9 cellular contexts compared by ENCODE assay signal in genomic region chr12:46219892-46220655, GRCh38. TPM values are rescaled to one million over a fixed set of nuclear protein-coding genes. Genes with fewer than 3 reads are reported as not detected.
DNase-seq lines count a peak whose midpoint lies in the region; ATAC-seq and TF ChIP-seq lines count a peak whose summit lies in the region.
"Had no signal": no experiment of that assay in that cellular context is flagged by ENCODE, and none has a peak within 500 bp of the region (broad histone marks: within the 10 kb centered on the region; RNA-seq: fewer than 3 reads in every experiment).

No MANE protein-coding gene starts in this region.

- peaks cover 11% of the 10 kb centered on the region; the same call in 1 of the 2 replicates for H4K20me1 ChIP-seq in OCI-LY7 (ENCODE audit: insufficient read depth, low read length)

- H3K4me1 ChIP-seq in OCI-LY7 (ENCODE audit: insufficient read depth, low read length, poor library complexity, severe bottlenecking), result peaks cover 67% of the 10 kb centered on the region
- H3K4me1 ChIP-seq in body of pancreas, result no peaks in the 10 kb centered on the region
- peaks cover 19% of the 10 kb centered on the region for H3K4me1 ChIP-seq in SJCRH30

- H3K27me3 ChIP-seq in body of pancreas (no peaks in the 10 kb centered on the region), SJCRH30 (no peaks in the 10 kb centered on the region)

- H3K4me3 ChIP-seq in OCI-LY7 (ENCODE audit: low read depth, low read length, poor library complexity, severe bottlenecking) (no peak overlapping the region), body of pancreas (no peak overlapping the region), SJCRH30 (no peak overlapping the region)

- H3K4me3 Mint-ChIP-seq in CD14-positive monocyte, result peak overlapping the region in 1 of 2 donors; percentile 54
- H3K4me3 Mint-ChIP-seq in activated T-helper 17 cell treated with anti-CD3 and anti-CD28 coated beads, Interleukin-2, amount 50 U/mL, for 72 hours, result peak overlapping the region; percentile 88

- peaks cover 0 to 4% (median 0%) of the 10 kb centered on the region in 7 donors for H3K9me3 Mint-ChIP-seq in CD14-positive monocyte
- no peaks in the 10 kb centered on the region for H3K9me3 Mint-ChIP-seq in activated T-helper 17 cell treated with anti-CD3 and anti-CD28 coated beads, Interleukin-2, amount 50 U/mL, for 72 hours

- H3K9me2 ChIP-seq in OCI-LY7 (ENCODE audit: insufficient read depth, low read length), result no peaks in the 10 kb centered on the region

- H3K27ac ChIP-seq in OCI-LY7 (ENCODE audit: low read depth, low read length, poor library complexity, severe bottlenecking), result peak overlapping the region; percentile 91
- H3K27ac ChIP-seq in body of pancreas, result no peak overlapping the region
- H3K27ac ChIP-seq in SJCRH30, result no peak overlapping the region

- peaks cover 13 to 19% (median 14%) of the 10 kb centered on the region in 3 donors for H3K27me3 Mint-ChIP-seq in CD14-positive monocyte (ENCODE audit: low read depth in 3 of 3)
- H3K27me3 Mint-ChIP-seq in activated T-helper 17 cell treated with anti-CD3 and anti-CD28 coated beads, Interleukin-2, amount 50 U/mL, for 72 hours, result no peaks in the 10 kb centered on the region

- no TSS peak for BruUV-seq in OCI-LY7 (replicated peaks; lab: Mats Ljungman, UMichigan)

- H2AFZ ChIP-seq in OCI-LY7 (ENCODE audit: low read length), result no peak overlapping the region

- no peak for TF ChIP-seq POLR2A in body of pancreas (IDR thresholded peaks at IDR 0.05)

- peaks cover 6 to 8% of the 10 kb centered on the region in 2 donors for H3K36me3 Mint-ChIP-seq in CD14-positive monocyte
- peaks cover 99% of the 10 kb centered on the region for H3K36me3 Mint-ChIP-seq in activated T-helper 17 cell treated with anti-CD3 and anti-CD28 coated beads, Interleukin-2, amount 50 U/mL, for 72 hours (ENCODE audit: low read depth)

- peaks cover 64% of the 10 kb centered on the region for H3K79me2 ChIP-seq in OCI-LY7 (ENCODE audit: insufficient read depth, low read depth, low read length)

- intact Hi-C loops in CD14-positive monocyte (cut with micrococcal nuclease), result loop anchor here (5.0 to 10.0 kb wide), 4 partner anchors 47 to 565 kb away; partner anchors contain the start of genes SLC38A1 (in 2 of the 2) and SLC38A2 (in 1 of the 2)
- intact Hi-C loops in OCI-LY7 (cut with micrococcal nuclease; ENCODE audit: unreplicated experiment), result loop anchor here (2.0 kb wide), 2 partner anchors 49 to 109 kb away; partner anchors contain the start of gene SLC38A1
- intact Hi-C loops in body of pancreas (cut with DNase I), result loop anchor here (10.0 kb wide), 1 partner anchor 65 kb away; no protein-coding TSS in a partner anchor

- POLR2A ChIA-PET in OCI-LY7 (lab: Charles Lee), result interaction anchor here (1.0 kb wide), 1 partner anchor 10 kb away, joined by 3 read pairs; no protein-coding TSS in a partner anchor

- H3K9me3 ChIP-seq in OCI-LY7 (ENCODE audit: low read length) (no peaks in the 10 kb centered on the region), body of pancreas (no peaks in the 10 kb centered on the region), SJCRH30 (replicated peaks) (no peaks in the 10 kb centered on the region)

- 77 to 86% methylated on average over 10 of the region's 10 CpGs for WGBS in body of pancreas, 2 donors

- DNase-seq in CD14-positive monocyte (ENCODE audit: low spot score), result no peak
- no peak for DNase-seq in OCI-LY7 (ENCODE audit: low spot score)
- peak; percentile 87 for DNase-seq in glomerular endothelial cell (ENCODE audit: extremely low read depth, low read depth, low spot score)
- DNase-seq in stimulated activated CD8-positive, alpha-beta memory T cell treated with anti-CD3 and anti-CD28 coated beads, Interleukin-12 subunit alpha, Interleukin-12 subunit beta, amount 100 ng/mL, for 1 hour (ENCODE audit: low read depth), result peak; percentile 62
- no peak for DNase-seq in body of pancreas
- no peak for DNase-seq in SJCRH30
- no peak for DNase-seq in NCI-H526 treated with DMSO at 0.1 percent for 48 hours (lab: John Stamatoyannopoulos, UW)
- DNase-seq: left cardiac atrium had no signal

- peak; percentile 43 for ATAC-seq in activated T-helper 17 cell treated with anti-CD3 and anti-CD28 coated beads, Interleukin-2, amount 50 U/mL, for 72 hours (replicated peaks)
- ATAC-seq in body of pancreas, result no peak

- peak overlapping the region; percentile 83; the same call in 1 of the 2 replicates for H3K4me2 ChIP-seq in OCI-LY7 (ENCODE audit: low read length)

- H3K36me3 ChIP-seq in OCI-LY7 (ENCODE audit: insufficient read depth, low read length) (peaks cover 96% of the 10 kb centered on the region), body of pancreas (replicated peaks in 1 of 2; ENCODE audit: insufficient read depth in 1 of 2, low read depth in 2 of 2) (no peaks in the 10 kb centered on the region), SJCRH30 (peaks cover 78% of the 10 kb centered on the region)

- TF ChIP-seq CTCF in CD14-positive monocyte (IDR thresholded peaks at IDR 0.05), result no peak
- no peak for TF ChIP-seq CTCF in OCI-LY7 (conservative IDR thresholded peaks at IDR 0.05; ENCODE audit: low read length)
- TF ChIP-seq CTCF in body of pancreas (IDR thresholded peaks at IDR 0.05), result no peak

- peaks cover 83% of the 10 kb centered on the region for H3K4me1 Mint-ChIP-seq in CD14-positive monocyte
- H3K4me1 Mint-ChIP-seq in activated T-helper 17 cell treated with anti-CD3 and anti-CD28 coated beads, Interleukin-2, amount 50 U/mL, for 72 hours, result peaks cover 71% of the 10 kb centered on the region

- H3K27ac Mint-ChIP-seq in CD14-positive monocyte, result peak overlapping the region in 6 of 7 donors; percentile 51 to 88 (median 72)
- peak overlapping the region; percentile 99 for H3K27ac Mint-ChIP-seq in activated T-helper 17 cell treated with anti-CD3 and anti-CD28 coated beads, Interleukin-2, amount 50 U/mL, for 72 hours

- CTCF ChIA-PET in OCI-LY7 (lab: Charles Lee; ENCODE audit: unreplicated experiment), result no interaction called here

RNA-seq across cellular contexts. Expression of gene SLC38A1, which starts 48.8 kb away (rescaled TPM):
- 1 to 10 TPM; 1.6 to 1.9 TPM for polyA plus RNA-seq in CD14-positive monocyte
- total RNA-seq in OCI-LY7 (2014; rRNA removed; shearing (Covaris generic)), result 114 and 117 TPM in 2 replicates
- 163 and 165 TPM in 2 replicates for total RNA-seq in OCI-LY7 (2022)
- 100 to 1,000 TPM; 161 to 192 TPM for total RNA-seq in activated T-helper 17 cell treated with anti-CD3 and anti-CD28 coated beads, Interleukin-2, amount 50 U/mL, for 72 hours
- 102 and 104 TPM in 2 replicates for total RNA-seq in glomerular endothelial cell
- 10 to 100 TPM; 18.5 to 38.4 TPM for total RNA-seq in body of pancreas
- 167 and 195 TPM in 2 replicates for total RNA-seq in SJCRH30 (2014; rRNA removed; shearing (Covaris generic))

Comparison
In these comparisons a context has a peak if more than half of its experiments do, and no peak if none do; other contexts are left out.
1. DNase-seq: peak in glomerular endothelial cell (single experiment) and stimulated activated CD8-positive, alpha-beta memory T cell treated with anti-CD3 and anti-CD28 coated beads, Interleukin-12 subunit alpha, Interleukin-12 subunit beta, amount 100 ng/mL, for 1 hour (single experiment); none in CD14-positive monocyte (single experiment), OCI-LY7 (single experiment), body of pancreas (0 of 4), SJCRH30 (0 of 2) and NCI-H526 treated with DMSO at 0.1 percent for 48 hours (single experiment).